In genomic region chr11:59463176-59463575, GRCh38 we compare ENCODE assay signal across 1 cellular context.
TF ChIP-seq lines count a peak whose summit lies in the region.

No MANE protein-coding gene starts in this region.

TF ChIP-seq in K562, 482 proteins besides CTCF, POLR2A, EP300 and RAD21:
- TF ChIP-seq TFAM (CRISPR knock-in tag; conservative IDR thresholded peaks at IDR 0.05) (no peak), GATA2 (CRISPR knock-in tag; IDR thresholded peaks at IDR 0.05) (no peak), HNRNPLL (IDR thresholded peaks at IDR 0.05; ENCODE audit: low read depth, low read length, poor library complexity, severe bottlenecking) (no peak)
